ENCODE assay signal across 12 cellular contexts in genomic region chr11:3861698-3862097, GRCh38. TPM values are rescaled to one million over a fixed set of nuclear protein-coding genes. Genes with fewer than 3 reads are reported as not detected.
A peak's percentile ranks its signal among the peaks of the same experiment; 100 is the strongest.
DNase-seq lines count a peak whose midpoint lies in the region; ATAC-seq, FAIRE-seq and TF ChIP-seq lines count a peak whose summit lies in the region.
"Had no signal": no experiment of that assay in that cellular context is flagged by ENCODE, and none has a peak within 500 bp of the region (broad histone marks: within the 10 kb centered on the region; RNA-seq: fewer than 3 reads in every experiment).

No MANE protein-coding gene starts in this region.

- peak overlapping the region; percentile 66 for H3K4me2 ChIP-seq in KMS-11

- no peak for TF ChIP-seq POLR2A in sigmoid colon (IDR thresholded peaks at IDR 0.05)

- H3K27ac Mint-ChIP-seq in activated B cell treated with CpG ODN at 0.5 μM for 24 hours, result peak overlapping the region; percentile 41
- peak overlapping the region in 3 of 6 donors; percentile 41 to 79 (median 54) for H3K27ac Mint-ChIP-seq in naive B cell

- H3K9me3 Mint-ChIP-seq in activated B cell treated with CpG ODN at 0.5 μM for 24 hours (no peaks in the 10 kb centered on the region), naive B cell (no peaks in the 10 kb centered on the region)

- TF ChIP-seq CTCF in KMS-11 (conservative IDR thresholded peaks at IDR 0.05; ENCODE audit: low read depth, low read length), result no peak
- no peak for TF ChIP-seq CTCF in activated B cell treated with CpG ODN at 0.5 μM for 24 hours (IDR thresholded peaks at IDR 0.05)
- no peak for TF ChIP-seq CTCF in sigmoid colon (IDR thresholded peaks at IDR 0.05)

- intact Hi-C loops in activated B cell treated with CpG ODN at 0.5 μM for 24 hours (cut with micrococcal nuclease) (no loop called here), sigmoid colon (cut with DNase I) (no loop called here)

- H3K27me3 Mint-ChIP-seq in activated B cell treated with CpG ODN at 0.5 μM for 24 hours, result no peaks in the 10 kb centered on the region
- no peaks in the 10 kb centered on the region for H3K27me3 Mint-ChIP-seq in naive B cell

- CTCF ChIA-PET in activated B cell treated with CpG ODN at 0.5 μM for 24 hours (lab: Charles Lee), result no interaction called here

- no peak for FAIRE-seq in GM19239 (lab: Jason Lieb, UNC)

- no peak overlapping the region for H2AFZ ChIP-seq in KMS-11 (ENCODE audit: low read depth)

- H3K27ac ChIP-seq in KMS-11 (no peak overlapping the region; the same call in 1 of the 2 replicates), sigmoid colon (no peak overlapping the region)

- H3K4me3 Mint-ChIP-seq in activated B cell treated with CpG ODN at 0.5 μM for 24 hours (no peak overlapping the region), naive B cell (peak overlapping the region in 7 of 8 donors; percentile 16 to 99 (median 39))

- H3K27me3 ChIP-seq in KMS-11 (ENCODE audit: insufficient read depth, low read depth), result no peaks in the 10 kb centered on the region
- no peaks in the 10 kb centered on the region for H3K27me3 ChIP-seq in sigmoid colon

- H3K4me3 ChIP-seq in KMS-11 (IDR thresholded peaks at IDR 0.05; ENCODE audit: insufficient read depth, low read depth, low read length) (no peak overlapping the region), sigmoid colon (no peak overlapping the region)

- H3K36me3 ChIP-seq in KMS-11 (ENCODE audit: insufficient read depth) (no peaks in the 10 kb centered on the region), sigmoid colon (no peaks in the 10 kb centered on the region)

- WGBS in sigmoid colon, 2 donors, result 35 to 66% methylated on average over 1 of the region's 1 CpG

- H3K4me1 ChIP-seq in KMS-11 (ENCODE audit: low read depth, poor library complexity, severe bottlenecking) (peaks cover 94% of the 10 kb centered on the region), sigmoid colon (peaks cover 0 to 79% (median 64%) of the 10 kb centered on the region in 4 donors)

- H3K9me3 ChIP-seq in sigmoid colon, result no peaks in the 10 kb centered on the region

- no peaks in the 10 kb centered on the region for H4K20me1 ChIP-seq in KMS-11 (ENCODE audit: insufficient read depth)

- peaks cover 90% of the 10 kb centered on the region for H3K79me2 ChIP-seq in KMS-11 (ENCODE audit: insufficient read depth, low read depth)

- no peak overlapping the region for H3K9ac ChIP-seq in KMS-11

- POLR2A ChIA-PET in activated B cell treated with CpG ODN at 0.5 μM for 24 hours (lab: Charles Lee), result interaction anchor here (1.3 kb wide), 1 partner anchor 20 kb away, joined by 8 read pairs; the partner anchor contains the start of gene RHOG

- no peak for TF ChIP-seq EP300 in sigmoid colon (IDR thresholded peaks at IDR 0.05)

- peak; percentile 36 for DNase-seq in Daoy (ENCODE audit: low read depth)
- DNase-seq in activated B cell treated with CpG ODN at 0.5 μM for 24 hours, result no peak
- DNase-seq in naive B cell, result no peak
- no peak for DNase-seq in GM19239 (ENCODE audit: insufficient read length, low spot score)
- no peak for DNase-seq in NCI-H2227 (lab: John Stamatoyannopoulos, UW; ENCODE audit: unreplicated experiment)
- DNase-seq in sigmoid colon, result no peak
- DNase-seq: cerebellar nuclear complex; kidney glomerular epithelial cell; stimulated activated CD4-positive, alpha-beta T cell treated with anti-CD3 and anti-CD28 coated beads, Interleukin-2, amount 100 ng/mL, for 48 hours had no signal

- H3K4me1 Mint-ChIP-seq in activated B cell treated with CpG ODN at 0.5 μM for 24 hours, result peaks cover 94% of the 10 kb centered on the region
- peaks cover 73 to 95% (median 83%) of the 10 kb centered on the region in 3 donors for H3K4me1 Mint-ChIP-seq in naive B cell

- H3K36me3 Mint-ChIP-seq in activated B cell treated with CpG ODN at 0.5 μM for 24 hours (ENCODE audit: low read depth) (no peaks in the 10 kb centered on the region), naive B cell (no peaks in the 10 kb centered on the region)

- ATAC-seq in activated B cell treated with CpG ODN at 0.5 μM for 24 hours (ENCODE audit: low read depth), result no peak
- ATAC-seq in naive B cell (ENCODE audit: low read depth in 2 of 2), result no peak
- no peak for ATAC-seq in HG02852 (IDR thresholded peaks at IDR 0.05; ENCODE audit: unreplicated experiment)
- ATAC-seq: SK-N-SH treated with all-trans-retinoic acid at 6 μM for 48 hours had no signal

RNA-seq across cellular contexts. Expression of gene STIM1, which starts 6.2 kb away (rescaled TPM):
- 7.7 and 13.5 TPM in 2 replicates for total RNA-seq in Daoy (2014; rRNA removed; shearing (Covaris generic))
- total RNA-seq in activated B cell treated with CpG ODN at 0.5 μM for 24 hours (37.3 and 38.4 TPM in 2 replicates), sigmoid colon (10 to 100 TPM; 24.7 to 37.4 (median 30.4) TPM)
- polyA plus RNA-seq in naive B cell (ENCODE audit: low read depth in 6 of 6) (10 to 100 TPM; 29.1 to 51.9 (median 35.0) TPM), sigmoid colon (10 to 100 TPM in 2 of 3 donors, 1 to 10 TPM in 1; 5.3 to 44.8 (median 15.6) TPM)

RNA-seq across cellular contexts. Expression of gene RHOG, which starts 20.9 kb away (rescaled TPM):
- total RNA-seq in Daoy (2014; rRNA removed; shearing (Covaris generic)), result 13.4 and 17.3 TPM in 2 replicates
- 163 and 176 TPM in 2 replicates for total RNA-seq in activated B cell treated with CpG ODN at 0.5 μM for 24 hours
- polyA plus RNA-seq in naive B cell (ENCODE audit: low read depth in 6 of 6), result 100 to 1,000 TPM in 5 of 6 donors, 10 to 100 TPM in 1; 88.9 to 144 (median 117) TPM
- 10 to 100 TPM; 37.3 to 48.7 (median 46.0) TPM for total RNA-seq in sigmoid colon
- 10 to 100 TPM; 59.5 to 90.3 (median 81.8) TPM for polyA plus RNA-seq in sigmoid colon

RNA-seq across cellular contexts. Expression of gene PGAP2, which starts 53.3 kb away (rescaled TPM):
- 6.8 and 14.5 TPM in 2 replicates for total RNA-seq in Daoy (2014; rRNA removed; shearing (Covaris generic))
- total RNA-seq in activated B cell treated with CpG ODN at 0.5 μM for 24 hours, result 19.7 and 25.0 TPM in 2 replicates
- 10 to 100 TPM; 16.6 to 29.1 (median 19.3) TPM for polyA plus RNA-seq in naive B cell (ENCODE audit: low read depth in 6 of 6)
- 1 to 10 TPM; 3.7 to 7.1 (median 4.5) TPM for total RNA-seq in sigmoid colon
- polyA plus RNA-seq in sigmoid colon, result 10 to 100 TPM in 2 of 3 donors, 1 to 10 TPM in 1; 6.9 to 19.4 (median 11.4) TPM
